2 cellular contexts compared by ENCODE assay signal in the genomic region with DNA sequence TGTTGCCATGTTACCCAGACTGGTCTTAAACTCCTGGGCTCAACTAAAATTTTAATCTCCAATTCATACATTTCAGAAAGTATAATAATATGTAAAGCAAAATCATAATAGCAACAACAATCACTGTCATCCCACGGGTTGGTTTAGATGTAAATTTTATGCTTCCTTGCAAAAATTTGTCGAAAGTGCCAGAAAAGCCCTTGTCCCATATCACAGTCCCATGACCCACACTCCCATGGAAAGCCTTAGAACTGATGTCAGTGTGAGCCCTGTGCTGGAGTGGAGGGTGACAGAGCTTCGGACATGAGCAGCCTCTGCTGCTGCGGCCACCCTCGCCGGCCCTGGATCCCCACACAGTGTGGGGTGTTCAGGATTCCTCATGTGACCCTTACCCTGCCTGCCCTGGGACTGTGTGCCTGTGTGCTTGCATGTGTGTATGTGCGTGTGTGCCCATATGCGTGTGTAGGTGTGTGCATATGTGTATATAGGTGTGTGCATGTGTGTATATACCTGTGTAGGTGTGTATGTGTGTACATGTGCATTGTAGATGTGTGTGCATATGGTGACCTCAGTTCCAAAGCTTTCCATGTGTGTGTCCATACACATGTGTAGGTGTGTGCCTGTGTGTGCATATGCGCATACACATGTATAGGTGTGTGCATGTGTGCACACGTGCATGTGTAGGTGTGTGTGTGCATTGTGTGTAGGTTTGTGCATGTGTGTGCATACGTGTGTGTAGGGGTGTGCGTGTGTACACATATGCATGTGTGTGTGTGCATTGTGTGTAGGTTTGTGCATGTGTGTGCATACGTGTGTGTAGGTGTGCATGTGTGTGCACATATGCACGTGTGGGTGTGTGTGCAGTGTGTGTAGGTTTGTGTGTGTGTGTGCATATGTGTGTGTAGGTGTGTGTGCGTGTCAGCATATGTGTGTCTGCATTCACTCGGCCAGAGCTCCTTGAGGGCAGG.
TF ChIP-seq lines count a peak whose summit lies in the region.

No MANE protein-coding gene starts in this region.

TF ChIP-seq in A549, 52 proteins besides CTCF, POLR2A, EP300 and RAD21:
- no peak for TF ChIP-seq ZNF302 (CRISPR knock-in tag; IDR thresholded peaks at IDR 0.05)
- TF ChIP-seq ATOH8 (CRISPR knock-in tag; IDR thresholded peaks at IDR 0.05; ENCODE audit: low read depth): no peak
- TF ChIP-seq E2F6 (IDR thresholded peaks at IDR 0.05; ENCODE audit: borderline replicate concordance, low read depth): no peak
- peak; percentile 59 for TF ChIP-seq MAFK (IDR thresholded peaks at IDR 0.05; ENCODE audit: partially characterized antibody)
- no peak for TF ChIP-seq KDM5A (IDR thresholded peaks at IDR 0.05)

TF ChIP-seq in IMR-90, 13 proteins besides CTCF, POLR2A, EP300 and RAD21:
- TF ChIP-seq, protein P1, sequence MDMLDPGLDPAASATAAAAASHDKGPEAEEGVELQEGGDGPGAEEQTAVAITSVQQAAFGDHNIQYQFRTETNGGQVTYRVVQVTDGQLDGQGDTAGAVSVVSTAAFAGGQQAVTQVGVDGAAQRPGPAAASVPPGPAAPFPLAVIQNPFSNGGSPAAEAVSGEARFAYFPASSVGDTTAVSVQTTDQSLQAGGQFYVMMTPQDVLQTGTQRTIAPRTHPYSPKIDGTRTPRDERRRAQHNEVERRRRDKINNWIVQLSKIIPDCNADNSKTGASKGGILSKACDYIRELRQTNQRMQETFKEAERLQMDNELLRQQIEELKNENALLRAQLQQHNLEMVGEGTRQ (IDR thresholded peaks at IDR 0.05; ENCODE audit: low read depth, low read length): no peak
- no peak for TF ChIP-seq SMC3 (IDR thresholded peaks at IDR 0.05; ENCODE audit: low read depth, low read length)
- no peak for TF ChIP-seq MXI1 (IDR thresholded peaks at IDR 0.05; ENCODE audit: borderline replicate concordance, low read depth, low read length)
- no peak for TF ChIP-seq CHD1 (IDR thresholded peaks at IDR 0.05; ENCODE audit: low read depth, low read length)
- TF ChIP-seq MAZ (IDR thresholded peaks at IDR 0.05; ENCODE audit: borderline replicate concordance, low read depth, low read length): no peak
- TF ChIP-seq MAFK (IDR thresholded peaks at IDR 0.05; ENCODE audit: low read depth, low read length): no peak
- TF ChIP-seq, protein P2, sequence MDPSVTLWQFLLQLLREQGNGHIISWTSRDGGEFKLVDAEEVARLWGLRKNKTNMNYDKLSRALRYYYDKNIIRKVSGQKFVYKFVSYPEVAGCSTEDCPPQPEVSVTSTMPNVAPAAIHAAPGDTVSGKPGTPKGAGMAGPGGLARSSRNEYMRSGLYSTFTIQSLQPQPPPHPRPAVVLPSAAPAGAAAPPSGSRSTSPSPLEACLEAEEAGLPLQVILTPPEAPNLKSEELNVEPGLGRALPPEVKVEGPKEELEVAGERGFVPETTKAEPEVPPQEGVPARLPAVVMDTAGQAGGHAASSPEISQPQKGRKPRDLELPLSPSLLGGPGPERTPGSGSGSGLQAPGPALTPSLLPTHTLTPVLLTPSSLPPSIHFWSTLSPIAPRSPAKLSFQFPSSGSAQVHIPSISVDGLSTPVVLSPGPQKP (IDR thresholded peaks at IDR 0.05; ENCODE audit: borderline replicate concordance, low read depth, low read length): no peak
- no peak for TF ChIP-seq FOS (IDR thresholded peaks at IDR 0.05; ENCODE audit: low read depth, low read length)
- TF ChIP-seq BHLHE40 (IDR thresholded peaks at IDR 0.05; ENCODE audit: low read depth, low read length): no peak
- TF ChIP-seq CEBPB (IDR thresholded peaks at IDR 0.05; ENCODE audit: low read depth, low read length): no peak
- no peak for TF ChIP-seq RFX5 (IDR thresholded peaks at IDR 0.05; ENCODE audit: low read depth, low read length)
- no peak for TF ChIP-seq NFE2L2 (IDR thresholded peaks at IDR 0.05; ENCODE audit: low read depth, low read length)
- TF ChIP-seq RCOR1 (IDR thresholded peaks at IDR 0.05; ENCODE audit: insufficient replicate concordance, low read length): no peak
